ENCODE assay signal across 3 cellular contexts in the genomic region with DNA sequence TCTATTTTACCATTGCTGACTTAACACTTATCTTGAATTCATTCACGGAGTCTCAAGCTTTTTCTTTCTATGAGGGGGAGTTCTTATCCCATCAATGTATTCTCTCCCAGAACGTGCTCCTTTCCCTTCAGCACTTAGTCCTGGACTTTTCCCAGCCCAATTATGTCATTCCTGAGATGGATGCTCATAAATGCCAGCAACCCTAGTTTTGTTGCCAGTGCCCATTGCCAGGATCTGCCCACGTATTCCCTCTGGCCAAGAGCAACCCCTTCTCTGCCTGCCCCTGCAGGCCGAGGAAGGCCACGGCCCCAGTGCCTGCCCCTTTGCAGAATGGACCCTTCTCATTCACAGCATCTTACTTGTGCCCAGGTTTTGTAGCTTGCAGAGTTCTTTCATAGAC.
A peak's percentile ranks its signal among the peaks of the same experiment; 100 is the strongest.
TF ChIP-seq lines count a peak whose summit lies in the region.

No MANE protein-coding gene starts in this region.

TF ChIP-seq in liver, 16 proteins besides CTCF, POLR2A, EP300 and RAD21 (continued from another document):
- TF ChIP-seq HNF4A (conservative IDR thresholded peaks at IDR 0.05) (peak in 1 of 2 donors; percentile 41), EGR1 (IDR thresholded peaks at IDR 0.05; ENCODE audit: low read depth in 2 of 2) (peak in 1 of 2 donors; percentile 31), JUND (IDR thresholded peaks at IDR 0.05) (peak in 1 of 2 donors; percentile 12), RXRA (IDR thresholded peaks at IDR 0.05) (peak in 1 of 2 donors; percentile 28)
- TF ChIP-seq, protein P1, sequence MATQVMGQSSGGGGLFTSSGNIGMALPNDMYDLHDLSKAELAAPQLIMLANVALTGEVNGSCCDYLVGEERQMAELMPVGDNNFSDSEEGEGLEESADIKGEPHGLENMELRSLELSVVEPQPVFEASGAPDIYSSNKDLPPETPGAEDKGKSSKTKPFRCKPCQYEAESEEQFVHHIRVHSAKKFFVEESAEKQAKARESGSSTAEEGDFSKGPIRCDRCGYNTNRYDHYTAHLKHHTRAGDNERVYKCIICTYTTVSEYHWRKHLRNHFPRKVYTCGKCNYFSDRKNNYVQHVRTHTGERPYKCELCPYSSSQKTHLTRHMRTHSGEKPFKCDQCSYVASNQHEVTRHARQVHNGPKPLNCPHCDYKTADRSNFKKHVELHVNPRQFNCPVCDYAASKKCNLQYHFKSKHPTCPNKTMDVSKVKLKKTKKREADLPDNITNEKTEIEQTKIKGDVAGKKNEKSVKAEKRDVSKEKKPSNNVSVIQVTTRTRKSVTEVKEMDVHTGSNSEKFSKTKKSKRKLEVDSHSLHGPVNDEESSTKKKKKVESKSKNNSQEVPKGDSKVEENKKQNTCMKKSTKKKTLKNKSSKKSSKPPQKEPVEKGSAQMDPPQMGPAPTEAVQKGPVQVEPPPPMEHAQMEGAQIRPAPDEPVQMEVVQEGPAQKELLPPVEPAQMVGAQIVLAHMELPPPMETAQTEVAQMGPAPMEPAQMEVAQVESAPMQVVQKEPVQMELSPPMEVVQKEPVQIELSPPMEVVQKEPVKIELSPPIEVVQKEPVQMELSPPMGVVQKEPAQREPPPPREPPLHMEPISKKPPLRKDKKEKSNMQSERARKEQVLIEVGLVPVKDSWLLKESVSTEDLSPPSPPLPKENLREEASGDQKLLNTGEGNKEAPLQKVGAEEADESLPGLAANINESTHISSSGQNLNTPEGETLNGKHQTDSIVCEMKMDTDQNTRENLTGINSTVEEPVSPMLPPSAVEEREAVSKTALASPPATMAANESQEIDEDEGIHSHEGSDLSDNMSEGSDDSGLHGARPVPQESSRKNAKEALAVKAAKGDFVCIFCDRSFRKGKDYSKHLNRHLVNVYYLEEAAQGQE (IDR thresholded peaks at IDR 0.05) = peak; percentile 96

TF ChIP-seq in HepG2, 621 proteins besides CTCF, POLR2A, EP300 and RAD21 (continued from another document):
- TF ChIP-seq ARNTL (CRISPR knock-in tag; IDR thresholded peaks at IDR 0.05) (no peak), ZNF12 (CRISPR knock-in tag; IDR thresholded peaks at IDR 0.05) (no peak), ZMYM4 (CRISPR knock-in tag; IDR thresholded peaks at IDR 0.05) (no peak), TOE1 (CRISPR knock-in tag; IDR thresholded peaks at IDR 0.05) (no peak), ERF (CRISPR knock-in tag; IDR thresholded peaks at IDR 0.05) (no peak), ZNF10 (CRISPR knock-in tag; IDR thresholded peaks at IDR 0.05; ENCODE audit: borderline replicate concordance, low read depth) (no peak), ARNT (IDR thresholded peaks at IDR 0.05) (no peak), U2AF1 (optimal IDR thresholded peaks at IDR 0.05; ENCODE audit: low read depth, low read length) (no peak), MATR3 (CRISPR knock-in tag; IDR thresholded peaks at IDR 0.05) (no peak), ETV5 (CRISPR knock-in tag; IDR thresholded peaks at IDR 0.05; ENCODE audit: borderline replicate concordance) (no peak), SIX1 (CRISPR knock-in tag; IDR thresholded peaks at IDR 0.05; ENCODE audit: borderline replicate concordance) (no peak)
TF ChIP-seq in HepG2: peak in this region for 0.

TF ChIP-seq in SK-N-SH treated with all-trans-retinoic acid at 6 μM for 48 hours, 23 proteins besides CTCF, POLR2A, EP300 and RAD21:
- TF ChIP-seq, protein P2, sequence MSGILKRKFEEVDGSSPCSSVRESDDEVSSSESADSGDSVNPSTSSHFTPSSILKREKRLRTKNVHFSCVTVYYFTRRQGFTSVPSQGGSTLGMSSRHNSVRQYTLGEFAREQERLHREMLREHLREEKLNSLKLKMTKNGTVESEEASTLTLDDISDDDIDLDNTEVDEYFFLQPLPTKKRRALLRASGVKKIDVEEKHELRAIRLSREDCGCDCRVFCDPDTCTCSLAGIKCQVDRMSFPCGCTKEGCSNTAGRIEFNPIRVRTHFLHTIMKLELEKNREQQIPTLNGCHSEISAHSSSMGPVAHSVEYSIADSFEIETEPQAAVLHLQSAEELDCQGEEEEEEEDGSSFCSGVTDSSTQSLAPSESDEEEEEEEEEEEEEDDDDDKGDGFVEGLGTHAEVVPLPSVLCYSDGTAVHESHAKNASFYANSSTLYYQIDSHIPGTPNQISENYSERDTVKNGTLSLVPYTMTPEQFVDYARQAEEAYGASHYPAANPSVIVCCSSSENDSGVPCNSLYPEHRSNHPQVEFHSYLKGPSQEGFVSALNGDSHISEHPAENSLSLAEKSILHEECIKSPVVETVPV (CRISPR knock-in tag; IDR thresholded peaks at IDR 0.05) = no peak
- no peak for TF ChIP-seq RARB (CRISPR knock-in tag; IDR thresholded peaks at IDR 0.05)
- no peak for TF ChIP-seq OSR1 (CRISPR knock-in tag; IDR thresholded peaks at IDR 0.05)
- TF ChIP-seq ZC3H10 (CRISPR knock-in tag; IDR thresholded peaks at IDR 0.05) = no peak
- no peak for TF ChIP-seq ISL1 (CRISPR knock-in tag; IDR thresholded peaks at IDR 0.05)
- no peak for TF ChIP-seq PPARA (CRISPR knock-in tag; IDR thresholded peaks at IDR 0.05; ENCODE audit: borderline replicate concordance)
- TF ChIP-seq ESRRG (CRISPR knock-in tag; IDR thresholded peaks at IDR 0.05) = no peak
- TF ChIP-seq BACH2 (CRISPR knock-in tag; IDR thresholded peaks at IDR 0.05; ENCODE audit: borderline replicate concordance) = no peak
- TF ChIP-seq ZFP30 (CRISPR knock-in tag; IDR thresholded peaks at IDR 0.05) = no peak
- no peak for TF ChIP-seq ARNTL (CRISPR knock-in tag; IDR thresholded peaks at IDR 0.05; ENCODE audit: borderline replicate concordance, low read depth)
- no peak for TF ChIP-seq ZNF565 (CRISPR knock-in tag; conservative IDR thresholded peaks at IDR 0.05; ENCODE audit: low read depth)
- TF ChIP-seq, protein P3, sequence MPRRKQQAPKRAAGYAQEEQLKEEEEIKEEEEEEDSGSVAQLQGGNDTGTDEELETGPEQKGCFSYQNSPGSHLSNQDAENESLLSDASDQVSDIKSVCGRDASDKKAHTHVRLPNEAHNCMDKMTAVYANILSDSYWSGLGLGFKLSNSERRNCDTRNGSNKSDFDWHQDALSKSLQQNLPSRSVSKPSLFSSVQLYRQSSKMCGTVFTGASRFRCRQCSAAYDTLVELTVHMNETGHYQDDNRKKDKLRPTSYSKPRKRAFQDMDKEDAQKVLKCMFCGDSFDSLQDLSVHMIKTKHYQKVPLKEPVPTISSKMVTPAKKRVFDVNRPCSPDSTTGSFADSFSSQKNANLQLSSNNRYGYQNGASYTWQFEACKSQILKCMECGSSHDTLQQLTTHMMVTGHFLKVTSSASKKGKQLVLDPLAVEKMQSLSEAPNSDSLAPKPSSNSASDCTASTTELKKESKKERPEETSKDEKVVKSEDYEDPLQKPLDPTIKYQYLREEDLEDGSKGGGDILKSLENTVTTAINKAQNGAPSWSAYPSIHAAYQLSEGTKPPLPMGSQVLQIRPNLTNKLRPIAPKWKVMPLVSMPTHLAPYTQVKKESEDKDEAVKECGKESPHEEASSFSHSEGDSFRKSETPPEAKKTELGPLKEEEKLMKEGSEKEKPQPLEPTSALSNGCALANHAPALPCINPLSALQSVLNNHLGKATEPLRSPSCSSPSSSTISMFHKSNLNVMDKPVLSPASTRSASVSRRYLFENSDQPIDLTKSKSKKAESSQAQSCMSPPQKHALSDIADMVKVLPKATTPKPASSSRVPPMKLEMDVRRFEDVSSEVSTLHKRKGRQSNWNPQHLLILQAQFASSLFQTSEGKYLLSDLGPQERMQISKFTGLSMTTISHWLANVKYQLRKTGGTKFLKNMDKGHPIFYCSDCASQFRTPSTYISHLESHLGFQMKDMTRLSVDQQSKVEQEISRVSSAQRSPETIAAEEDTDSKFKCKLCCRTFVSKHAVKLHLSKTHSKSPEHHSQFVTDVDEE (CRISPR knock-in tag; IDR thresholded peaks at IDR 0.05) = no peak
- TF ChIP-seq ZNF8 (CRISPR knock-in tag; IDR thresholded peaks at IDR 0.05) = no peak
- TF ChIP-seq, protein P4, sequence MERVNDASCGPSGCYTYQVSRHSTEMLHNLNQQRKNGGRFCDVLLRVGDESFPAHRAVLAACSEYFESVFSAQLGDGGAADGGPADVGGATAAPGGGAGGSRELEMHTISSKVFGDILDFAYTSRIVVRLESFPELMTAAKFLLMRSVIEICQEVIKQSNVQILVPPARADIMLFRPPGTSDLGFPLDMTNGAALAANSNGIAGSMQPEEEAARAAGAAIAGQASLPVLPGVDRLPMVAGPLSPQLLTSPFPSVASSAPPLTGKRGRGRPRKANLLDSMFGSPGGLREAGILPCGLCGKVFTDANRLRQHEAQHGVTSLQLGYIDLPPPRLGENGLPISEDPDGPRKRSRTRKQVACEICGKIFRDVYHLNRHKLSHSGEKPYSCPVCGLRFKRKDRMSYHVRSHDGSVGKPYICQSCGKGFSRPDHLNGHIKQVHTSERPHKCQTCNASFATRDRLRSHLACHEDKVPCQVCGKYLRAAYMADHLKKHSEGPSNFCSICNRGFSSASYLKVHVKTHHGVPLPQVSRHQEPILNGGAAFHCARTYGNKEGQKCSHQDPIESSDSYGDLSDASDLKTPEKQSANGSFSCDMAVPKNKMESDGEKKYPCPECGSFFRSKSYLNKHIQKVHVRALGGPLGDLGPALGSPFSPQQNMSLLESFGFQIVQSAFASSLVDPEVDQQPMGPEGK (CRISPR knock-in tag; IDR thresholded peaks at IDR 0.05; ENCODE audit: borderline replicate concordance) = no peak
- no peak for TF ChIP-seq TOX (CRISPR knock-in tag; IDR thresholded peaks at IDR 0.05; ENCODE audit: borderline replicate concordance)
